In the genomic region with DNA sequence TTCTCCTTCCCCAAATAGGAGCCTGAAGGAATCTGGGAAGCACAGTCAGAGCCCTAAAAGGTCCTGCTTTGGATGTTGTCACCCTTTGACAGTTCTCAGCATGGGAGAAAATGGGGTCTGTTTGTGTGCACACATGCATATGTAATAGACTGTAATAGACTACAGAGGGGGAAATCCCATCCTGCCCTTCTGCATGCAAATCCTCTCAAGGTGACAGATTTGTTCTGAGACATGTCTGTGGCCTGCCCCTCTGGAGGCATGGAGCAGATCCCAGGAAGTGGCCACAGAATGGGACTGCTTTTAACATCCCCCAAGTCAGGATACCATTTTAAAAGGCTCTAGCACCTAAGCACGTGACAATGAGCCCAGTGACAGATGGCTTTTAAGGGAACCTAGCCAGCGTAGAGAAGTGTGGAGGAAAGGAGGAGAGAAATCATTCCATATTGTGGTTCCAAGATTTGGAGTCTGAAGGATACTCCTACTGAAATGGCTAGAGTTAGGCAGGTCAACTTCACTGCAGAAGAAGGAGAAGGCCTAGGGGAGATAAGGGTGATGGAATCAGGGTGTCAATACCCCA, we compare ENCODE assay signal across 26 cellular contexts.
DNase-seq lines count a peak whose midpoint lies in the region; ATAC-seq and TF ChIP-seq lines count a peak whose summit lies in the region.
"Had no signal": no experiment of that assay in that cellular context is flagged by ENCODE, and none has a peak within 500 bp of the region (broad histone marks: within the 10 kb centered on the region; RNA-seq: fewer than 3 reads in every experiment).

No MANE protein-coding gene starts in this region.

- no peaks in the 10 kb centered on the region for H3K9me3 ChIP-seq in esophagus muscularis mucosa
- H3K9me3 ChIP-seq: breast epithelium, gastroesophageal sphincter, transverse colon had no signal

- H3K36me3 ChIP-seq in esophagus muscularis mucosa = no peaks in the 10 kb centered on the region
- H3K36me3 ChIP-seq: breast epithelium, gastroesophageal sphincter, transverse colon had no signal

- peak; percentile 57 for ATAC-seq in GM18499 (IDR thresholded peaks at IDR 0.05; ENCODE audit: insufficient read depth, unreplicated experiment)
- peak; percentile 72 for ATAC-seq in GM19025 (IDR thresholded peaks at IDR 0.05; ENCODE audit: low read depth, unreplicated experiment)
- peak; percentile 82 for ATAC-seq in HG03442 (IDR thresholded peaks at IDR 0.05; ENCODE audit: unreplicated experiment)
- ATAC-seq in GM19455 (IDR thresholded peaks at IDR 0.05; ENCODE audit: unreplicated experiment) = no peak
- ATAC-seq in Right ventricle myocardium superior (ENCODE audit: poor library complexity) = no peak
- ATAC-seq: gastroesophageal sphincter; natural killer cell; Right ventricle myocardium inferior; SK-N-SH treated with all-trans-retinoic acid at 6 μM for 48 hours; stimulated activated effector memory CD8-positive, alpha-beta T cell treated with anti-CD3 and anti-CD28 coated beads, Interleukin-12 subunit alpha, Interleukin-12 subunit beta, amount 100 ng/mL, for 72 hours; T-helper 17 cell had no signal

- no peak overlapping the region for H3K4me3 ChIP-seq in esophagus muscularis mucosa
- H3K4me3 ChIP-seq: breast epithelium, gastroesophageal sphincter, hepatocyte, transverse colon had no signal

- TF ChIP-seq POLR2A in esophagus muscularis mucosa (IDR thresholded peaks at IDR 0.05; ENCODE audit: low read depth) = no peak

- DNase-seq in esophagus muscularis mucosa (ENCODE audit: extremely low spot score) (peak; percentile 78), DMS53 treated with DMSO at 0.1 percent for 48 hours (lab: John Stamatoyannopoulos, UW; ENCODE audit: unreplicated experiment) (no peak), Right ventricle myocardium superior (no peak)
- DNase-seq: activated CD4-positive, alpha-beta T cell treated with anti-CD3 and anti-CD28 coated beads, Interleukin-2, amount 50 U/mL, for 1 hour; activated CD4-positive, CD25-positive, alpha-beta regulatory T cell; activated effector memory CD4-positive, alpha-beta T cell treated with anti-CD3 and anti-CD28 coated beads, Interleukin-2, amount 50 U/mL, for 16 hours; activated T-cell treated with anti-CD3 and anti-CD28 coated beads, Interleukin-2, amount 50 U/mL, for 24 hours; CD8-positive, alpha-beta memory T cell; DMS153; GF-D8; GOT3; natural killer cell; NCI-H187; stimulated activated CD4-positive, alpha-beta T cell treated with anti-CD3 and anti-CD28 coated beads, Interleukin-15, amount 100 ng/mL, for 24 hours; T-helper 17 cell; transverse colon had no signal

- no peak for TF ChIP-seq CTCF in esophagus muscularis mucosa (IDR thresholded peaks at IDR 0.05)

- no peaks in the 10 kb centered on the region for H3K4me1 ChIP-seq in esophagus muscularis mucosa
- H3K4me1 ChIP-seq: breast epithelium, gastroesophageal sphincter, transverse colon had no signal

- H3K27me3 ChIP-seq in esophagus muscularis mucosa = no peaks in the 10 kb centered on the region
- H3K27me3 ChIP-seq: breast epithelium, gastroesophageal sphincter, transverse colon had no signal

- no peak for TF ChIP-seq EP300 in esophagus muscularis mucosa (IDR thresholded peaks at IDR 0.05)

- H3K27ac ChIP-seq in esophagus muscularis mucosa (replicated peaks in 1 of 4) = no peak overlapping the region
- H3K27ac ChIP-seq: breast epithelium, gastroesophageal sphincter, hepatocyte, transverse colon had no signal

- intact Hi-C loops in esophagus muscularis mucosa (cut with DNase I) (no loop called here), Right ventricle myocardium superior (cut with DNase I) (no loop called here)

- 56% methylated on average over 2 of the region's 2 CpGs for WGBS in esophagus muscularis mucosa

Comparison
In these comparisons a context has a peak if more than half of its experiments do, and no peak if none do; other contexts are left out.
1. ATAC-seq: peak in GM18499 (single experiment), GM19025 (single experiment) and HG03442 (single experiment); none in GM19455 (single experiment) and Right ventricle myocardium superior (single experiment).